10 cellular contexts compared by ENCODE assay signal in genomic region chr1:110384581-110385321, GRCh38. TPM values are rescaled to one million over a fixed set of nuclear protein-coding genes. Genes with fewer than 3 reads are reported as not detected.
A peak's percentile ranks its signal among the peaks of the same experiment; 100 is the strongest.
DNase-seq lines count a peak whose midpoint lies in the region; ATAC-seq and TF ChIP-seq lines count a peak whose summit lies in the region.
"Had no signal": no experiment of that assay in that cellular context is flagged by ENCODE, and none has a peak within 500 bp of the region (broad histone marks: within the 10 kb centered on the region; RNA-seq: fewer than 3 reads in every experiment).

No MANE protein-coding gene starts in this region.

- H3K9me3 ChIP-seq in left ventricle myocardium inferior (replicated peaks) (no peaks in the 10 kb centered on the region), vagina (no peaks in the 10 kb centered on the region)

- DNase-seq in left ventricle myocardium inferior = no peak
- DNase-seq in Right ventricle myocardium superior = no peak
- DNase-seq in T-cell = peak in 1 of 34 experiments; percentile 5
- no peak for DNase-seq in vagina (ENCODE audit: extremely low spot score in 2 of 2)
- DNase-seq in amygdala (lab: John Stamatoyannopoulos, UW) = no peak
- no peak for DNase-seq in HK-2 (ENCODE audit: unreplicated experiment)
- DNase-seq: NCI-H524 treated with DMSO at 0.1 percent for 48 hours had no signal

- TF ChIP-seq POLR2A in vagina (IDR thresholded peaks at IDR 0.05) = no peak

- H3K9me3 Mint-ChIP-seq in T-cell = no peaks in the 10 kb centered on the region

- POLR2A ChIA-PET in T-cell (lab: Charles Lee) = no interaction called here

- H3K27ac Mint-ChIP-seq in T-cell = peak overlapping the region; percentile 87

- H3K36me3 Mint-ChIP-seq in T-cell = peaks cover 10% of the 10 kb centered on the region

- ATAC-seq in Right ventricle myocardium superior (ENCODE audit: poor library complexity) (no peak), HG02938 (IDR thresholded peaks at IDR 0.05; ENCODE audit: unreplicated experiment) (peak; percentile 62), T-cell (replicated peaks in 1 of 4) (no peak), GM18519 (IDR thresholded peaks at IDR 0.05; ENCODE audit: low FRiP score, unreplicated experiment) (no peak)
- ATAC-seq: HCT116 had no signal

- peaks cover 14 to 33% (median 18%) of the 10 kb centered on the region in 3 donors for H3K4me1 Mint-ChIP-seq in T-cell

- H3K4me3 Mint-ChIP-seq in T-cell = peak overlapping the region in 2 of 3 donors; percentile 7 to 11

- no peak for TF ChIP-seq CTCF in left ventricle myocardium inferior (IDR thresholded peaks at IDR 0.05; ENCODE audit: borderline replicate concordance)
- TF ChIP-seq CTCF in vagina (IDR thresholded peaks at IDR 0.05) = no peak

- H3K4me1 ChIP-seq in left ventricle myocardium inferior = peaks cover 31% of the 10 kb centered on the region
- peaks cover 27% of the 10 kb centered on the region for H3K4me1 ChIP-seq in vagina

- H3K27me3 Mint-ChIP-seq in T-cell = no peaks in the 10 kb centered on the region

- intact Hi-C loops in left ventricle myocardium inferior (cut with micrococcal nuclease) (no loop called here), Right ventricle myocardium superior (cut with DNase I) (no loop called here), vagina (cut with DNase I) (no loop called here)

- H3K4me3 ChIP-seq in left ventricle myocardium inferior (no peak overlapping the region), vagina (no peak overlapping the region)

- H3K36me3 ChIP-seq in left ventricle myocardium inferior (peaks cover 4% of the 10 kb centered on the region), vagina (no peaks in the 10 kb centered on the region)

- H3K27me3 ChIP-seq in left ventricle myocardium inferior (ENCODE audit: low read depth) = no peaks in the 10 kb centered on the region
- H3K27me3 ChIP-seq in vagina = no peaks in the 10 kb centered on the region

- H3K27ac ChIP-seq in left ventricle myocardium inferior (replicated peaks) (peak overlapping the region; percentile 74), vagina (peak overlapping the region; percentile 25)

- CTCF ChIA-PET in T-cell (lab: Charles Lee) = interaction anchor here (0.5 to 1.0 kb wide), 3 partner anchors 47 to 415 kb away, joined by 3 read pairs; no protein-coding TSS in a partner anchor

RNA-seq across cellular contexts. Expression of gene SLC16A4, which starts 6.1 kb away (rescaled TPM):
- total RNA-seq in left ventricle myocardium inferior (3.3 TPM), Right ventricle myocardium superior (3.4 TPM), T-cell (under 1 TPM; 0.23 to 0.70 (median 0.35) TPM), vagina (6.4 TPM)

RNA-seq across cellular contexts. Expression of gene LAMTOR5, which starts 22.7 kb away (rescaled TPM):
- total RNA-seq in left ventricle myocardium inferior = 266 TPM
- 256 TPM for total RNA-seq in Right ventricle myocardium superior
- 10 to 100 TPM; 60.0 to 68.6 (median 67.0) TPM for total RNA-seq in T-cell
- total RNA-seq in vagina = 66.5 TPM

RNA-seq across cellular contexts. Expression of gene RBM15, which starts 45.6 kb away (rescaled TPM):
- total RNA-seq in left ventricle myocardium inferior (12.6 TPM), Right ventricle myocardium superior (13.9 TPM), T-cell (10 to 100 TPM; 41.1 to 46.0 (median 43.7) TPM), vagina (36.6 TPM)
